ENCODE assay signal across 8 cellular contexts in genomic region chr4:111475001-111475400, GRCh38.
DNase-seq lines count a peak whose midpoint lies in the region; ATAC-seq and TF ChIP-seq lines count a peak whose summit lies in the region.
"Had no signal": no experiment of that assay in that cellular context is flagged by ENCODE, and none has a peak within 500 bp of the region (broad histone marks: within the 10 kb centered on the region; RNA-seq: fewer than 3 reads in every experiment).

No MANE protein-coding gene starts in this region.

- peak; percentile 10; the same call in 1 of the 3 replicates for TF ChIP-seq CTCF in GM12872 (IDR thresholded peaks at IDR 0.05; ENCODE audit: insufficient read depth, low read depth, low read length)
- peak; percentile 50 for TF ChIP-seq CTCF in fibroblast of the aortic adventitia (IDR thresholded peaks at IDR 0.05; ENCODE audit: insufficient read depth, low read length)

- H3K4me3 ChIP-seq in fibroblast of the aortic adventitia (ENCODE audit: low read depth, low read length), result no peak overlapping the region

- DNase-seq in NCI-H748 treated with DMSO at 0.1 percent for 48 hours (lab: John Stamatoyannopoulos, UW) (peak; percentile 13), fibroblast of the aortic adventitia (ENCODE audit: low read depth) (peak; percentile 56), retina (peak; percentile 32), cortex of kidney (lab: John Stamatoyannopoulos, UW) (no peak)
- no peak for DNase-seq in activated effector memory CD4-positive, alpha-beta T cell treated with anti-CD3 and anti-CD28 coated beads, Interleukin-2, amount 50 U/mL, for 16 hours
- DNase-seq: activated naive CD8-positive, alpha-beta T cell treated with anti-CD3 and anti-CD28 coated beads, Interleukin-2, amount 10 ng/mL, durations not matched to agents 7 days and 5 days had no signal

- ATAC-seq in GM21367 (IDR thresholded peaks at IDR 0.05; ENCODE audit: unreplicated experiment), result no peak

Comparison
In these comparisons a context has a peak if more than half of its experiments do, and no peak if none do; other contexts are left out.
1. DNase-seq: peak in NCI-H748 treated with DMSO at 0.1 percent for 48 hours (single experiment), fibroblast of the aortic adventitia (single experiment) and retina (single experiment); none in activated effector memory CD4-positive, alpha-beta T cell treated with anti-CD3 and anti-CD28 coated beads, Interleukin-2, amount 50 U/mL, for 16 hours (single experiment) and cortex of kidney (single experiment).